Comparison of ENCODE assay signal across 1 cellular context in the genomic region with DNA sequence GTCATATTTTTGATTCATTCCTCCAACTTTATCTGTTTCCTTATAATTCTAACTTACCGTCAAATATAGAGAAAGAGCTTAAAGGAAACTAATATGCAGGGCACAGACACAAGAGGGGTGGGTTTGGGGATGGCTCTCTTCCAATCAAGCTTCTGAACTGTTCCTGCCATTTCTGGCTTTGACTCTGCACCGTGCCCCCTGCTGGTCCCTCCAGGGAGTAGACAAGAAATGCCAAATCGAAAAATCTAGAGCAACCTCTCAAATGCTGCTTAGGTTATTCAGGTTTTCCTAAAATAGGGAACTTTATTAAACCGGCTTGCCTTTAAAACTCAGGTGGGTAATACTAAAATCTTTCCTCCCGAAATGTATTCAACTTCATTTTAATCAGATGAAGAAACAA.
TF ChIP-seq lines count a peak whose summit lies in the region.

No MANE protein-coding gene starts in this region.

TF ChIP-seq in GM12878, 131 proteins besides CTCF, POLR2A, EP300 and RAD21:
- TF ChIP-seq SUPT20H (IDR thresholded peaks at IDR 0.05; ENCODE audit: borderline replicate concordance, control insufficient read depth, low read depth, low read length): no peak
- no peak for TF ChIP-seq NR2C2 (IDR thresholded peaks at IDR 0.05; ENCODE audit: borderline replicate concordance, control insufficient read depth, insufficient read length, low read depth)
- TF ChIP-seq CBX3 (IDR thresholded peaks at IDR 0.05; ENCODE audit: borderline replicate concordance, low read depth): no peak
- no peak for TF ChIP-seq SMAD1 (IDR thresholded peaks at IDR 0.05; ENCODE audit: low read depth, partially characterized antibody)
- TF ChIP-seq TCF3 (IDR thresholded peaks at IDR 0.05; ENCODE audit: borderline replicate concordance, insufficient read depth, low read depth, low read length): no peak
- TF ChIP-seq, protein P1, sequence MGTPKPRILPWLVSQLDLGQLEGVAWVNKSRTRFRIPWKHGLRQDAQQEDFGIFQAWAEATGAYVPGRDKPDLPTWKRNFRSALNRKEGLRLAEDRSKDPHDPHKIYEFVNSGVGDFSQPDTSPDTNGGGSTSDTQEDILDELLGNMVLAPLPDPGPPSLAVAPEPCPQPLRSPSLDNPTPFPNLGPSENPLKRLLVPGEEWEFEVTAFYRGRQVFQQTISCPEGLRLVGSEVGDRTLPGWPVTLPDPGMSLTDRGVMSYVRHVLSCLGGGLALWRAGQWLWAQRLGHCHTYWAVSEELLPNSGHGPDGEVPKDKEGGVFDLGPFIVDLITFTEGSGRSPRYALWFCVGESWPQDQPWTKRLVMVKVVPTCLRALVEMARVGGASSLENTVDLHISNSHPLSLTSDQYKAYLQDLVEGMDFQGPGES (IDR thresholded peaks at IDR 0.05): no peak
- TF ChIP-seq, protein P2, sequence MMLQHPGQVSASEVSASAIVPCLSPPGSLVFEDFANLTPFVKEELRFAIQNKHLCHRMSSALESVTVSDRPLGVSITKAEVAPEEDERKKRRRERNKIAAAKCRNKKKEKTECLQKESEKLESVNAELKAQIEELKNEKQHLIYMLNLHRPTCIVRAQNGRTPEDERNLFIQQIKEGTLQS (IDR thresholded peaks at IDR 0.05; ENCODE audit: borderline replicate concordance, extremely low read depth, low read depth, low read length): no peak
- TF ChIP-seq ZNF592 (IDR thresholded peaks at IDR 0.05): no peak
- no peak for TF ChIP-seq MYC (IDR thresholded peaks at IDR 0.05; ENCODE audit: insufficient read depth, insufficient read length, insufficient replicate concordance, low read length, severe bottlenecking)
- no peak for TF ChIP-seq SIN3A (IDR thresholded peaks at IDR 0.05; ENCODE audit: low read depth, low read length)
